ENCODE assay signal across 3 cellular contexts in the genomic region with DNA sequence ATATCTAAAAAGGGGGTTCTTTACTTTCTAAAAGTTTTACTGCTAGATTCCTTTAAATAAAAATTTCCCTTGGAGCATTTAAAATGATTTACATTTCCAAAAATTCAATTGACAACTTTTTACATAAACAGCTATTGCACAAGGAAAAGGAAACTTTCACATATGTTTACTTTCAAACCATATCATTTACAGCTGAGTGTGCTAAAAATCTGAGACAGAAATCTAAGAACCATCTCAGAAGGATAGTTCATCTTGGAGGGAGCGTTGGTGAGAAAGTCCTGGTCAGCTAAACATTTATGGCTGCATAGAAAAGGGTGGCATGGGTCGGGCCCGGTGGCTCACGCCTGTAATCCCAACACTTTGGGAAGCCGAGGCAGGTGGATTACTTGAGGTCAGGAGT.
TF ChIP-seq lines count a peak whose summit lies in the region.

No MANE protein-coding gene starts in this region.

TF ChIP-seq in A549, 52 proteins besides CTCF, POLR2A, EP300 and RAD21:
- TF ChIP-seq NR3C1 (IDR thresholded peaks at IDR 0.05) (no peak), MAFK (IDR thresholded peaks at IDR 0.05; ENCODE audit: partially characterized antibody) (peak; percentile 60)

TF ChIP-seq in IMR-90, 13 proteins besides CTCF, POLR2A, EP300 and RAD21:
- TF ChIP-seq MAFK (IDR thresholded peaks at IDR 0.05; ENCODE audit: low read depth, low read length) (0 out of 2 replicates have a peak, but pooled peaks have one; percentile 7), RFX5 (IDR thresholded peaks at IDR 0.05; ENCODE audit: low read depth, low read length) (no peak)
TF ChIP-seq in IMR-90: peak in this region for 1.

TF ChIP-seq in K562, 482 proteins besides CTCF, POLR2A, EP300 and RAD21:
- TF ChIP-seq ZNF316 (IDR thresholded peaks at IDR 0.05): peak; percentile 37; the same call in 1 of the 2 replicates
- no peak for TF ChIP-seq ZNF395 (CRISPR knock-in tag; IDR thresholded peaks at IDR 0.05)
- TF ChIP-seq POLR3G (IDR thresholded peaks at IDR 0.05; ENCODE audit: extremely low read depth, insufficient read length, insufficient replicate concordance): no peak
- no peak for TF ChIP-seq ZBTB40 (IDR thresholded peaks at IDR 0.05)
- no peak for TF ChIP-seq ZBTB40 (CRISPR knock-in tag; IDR thresholded peaks at IDR 0.05)
- TF ChIP-seq MAFF (IDR thresholded peaks at IDR 0.05; ENCODE audit: low read length): 0 out of 2 replicates have a peak, but pooled peaks have one; percentile 9
